In the genomic region with DNA sequence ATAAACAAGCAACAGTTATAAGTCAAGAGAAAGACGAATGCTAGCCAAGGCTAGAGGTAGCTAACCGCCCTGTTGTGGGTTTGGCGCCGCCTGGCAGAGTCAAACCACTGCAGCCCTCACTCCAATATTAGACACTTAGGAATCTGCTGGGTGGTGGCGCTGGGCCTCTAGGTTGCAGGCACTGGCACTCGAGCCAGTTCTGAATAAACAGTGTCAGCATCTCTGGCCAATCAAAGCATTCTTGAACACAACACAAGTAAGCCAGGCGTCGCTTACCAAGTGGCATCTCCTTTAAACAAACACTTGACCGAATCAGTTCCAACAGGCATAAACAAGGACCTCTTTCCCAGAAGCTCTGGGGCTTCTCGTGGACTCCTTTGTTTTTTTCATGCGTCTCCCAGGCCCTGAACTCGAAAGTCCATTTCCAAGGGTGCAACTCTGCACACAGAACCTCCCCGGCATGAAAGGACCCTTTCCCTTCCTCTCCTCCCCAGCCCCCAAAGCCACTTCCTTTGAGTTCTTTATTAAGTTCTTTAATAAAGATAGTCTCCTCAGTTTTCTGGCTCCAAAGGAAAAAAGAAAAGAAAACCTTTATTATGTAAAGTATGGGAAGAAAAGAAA, we compare ENCODE assay signal across 10 cellular contexts.
DNase-seq lines count a peak whose midpoint lies in the region; ATAC-seq and TF ChIP-seq lines count a peak whose summit lies in the region.
"Had no signal": no experiment of that assay in that cellular context is flagged by ENCODE, and none has a peak within 500 bp of the region (broad histone marks: within the 10 kb centered on the region; RNA-seq: fewer than 3 reads in every experiment).

No MANE protein-coding gene starts in this region.

- no peaks in the 10 kb centered on the region for H3K36me3 ChIP-seq in MM.1S (replicated peaks; ENCODE audit: insufficient read depth, low read length)

- peaks cover 65% of the 10 kb centered on the region for H3K79me2 ChIP-seq in MM.1S (ENCODE audit: low read length)

- no peaks in the 10 kb centered on the region for H3K27me3 ChIP-seq in MM.1S (replicated peaks; ENCODE audit: insufficient read depth, low read length)

- no peaks in the 10 kb centered on the region for H3F3A ChIP-seq in MM.1S (ENCODE audit: insufficient read depth, low read length)

- no peak overlapping the region for H2AFZ ChIP-seq in MM.1S (ENCODE audit: low read length)

- H4K20me1 ChIP-seq in MM.1S (ENCODE audit: insufficient read depth, low read length) = no peaks in the 10 kb centered on the region

- TF ChIP-seq CTCF in MM.1S (IDR thresholded peaks at IDR 0.05; ENCODE audit: low read length) = no peak

- no peaks in the 10 kb centered on the region for H3K4me1 ChIP-seq in MM.1S (ENCODE audit: low read length)

- H3K4me2 ChIP-seq in MM.1S (ENCODE audit: low read depth, low read length) = no peak overlapping the region

- no peak overlapping the region for H3K27ac ChIP-seq in MM.1S (ENCODE audit: low read length)

- no peaks in the 10 kb centered on the region for H3K9me2 ChIP-seq in MM.1S (replicated peaks; ENCODE audit: insufficient read depth, low read length)

- no peak overlapping the region for H3K9ac ChIP-seq in MM.1S (ENCODE audit: low read length)

- ATAC-seq in GM18858 (IDR thresholded peaks at IDR 0.05; ENCODE audit: unreplicated experiment) (no peak), HG03175 (IDR thresholded peaks at IDR 0.05; ENCODE audit: unreplicated experiment) (no peak)

- H3K4me3 ChIP-seq in MM.1S (ENCODE audit: low read length) = no peak overlapping the region

- H3K9me3 ChIP-seq in MM.1S (replicated peaks; ENCODE audit: insufficient read depth, low read length) = no peaks in the 10 kb centered on the region

- peak; percentile 90 for DNase-seq in Ammon's horn (ENCODE audit: low spot score)
- DNase-seq in NCI-H2196 (lab: John Stamatoyannopoulos, UW; ENCODE audit: unreplicated experiment) = peak; percentile 64
- DNase-seq in fibroblast of gingiva (ENCODE audit: low read depth) = peak; percentile 79
- peak in 52 of 56 donors; percentile 13 to 86 (median 67) for DNase-seq in nucleus accumbens (lab: John Stamatoyannopoulos, UW)
- no peak for DNase-seq in activated CD4-positive, CD25-positive, alpha-beta regulatory T cell treated with anti-CD3 and anti-CD28 coated beads, Interleukin-2, amount 50 U/mL, for 72 hours
- DNase-seq in MM.1S = no peak
- DNase-seq: AML-193, NCI-H774 had no signal

Comparison
In these comparisons a context has a peak if more than half of its experiments do, and no peak if none do; other contexts are left out.
1. DNase-seq: peak in Ammon's horn (single experiment), NCI-H2196 (single experiment), fibroblast of gingiva (single experiment) and nucleus accumbens (52 of 56); none in activated CD4-positive, CD25-positive, alpha-beta regulatory T cell treated with anti-CD3 and anti-CD28 coated beads, Interleukin-2, amount 50 U/mL, for 72 hours (single experiment) and MM.1S (single experiment).